Comparison of ENCODE assay signal across 1 cellular context in genomic region chr2:233082222-233082933, GRCh38.
TF ChIP-seq lines count a peak whose summit lies in the region.

No MANE protein-coding gene starts in this region.

TF ChIP-seq in GM12878, 131 proteins besides CTCF, POLR2A, EP300 and RAD21 (continued from another document and continues in another):
- TF ChIP-seq NFYA (IDR thresholded peaks at IDR 0.05; ENCODE audit: borderline replicate concordance, low read depth, low read length) (no peak), CEBPB (IDR thresholded peaks at IDR 0.05; ENCODE audit: borderline replicate concordance in 1 of 2, low read depth in 2 of 2, low read length in 2 of 2) (no peak), BCLAF1 (IDR thresholded peaks at IDR 0.05) (no peak), CREB1 (IDR thresholded peaks at IDR 0.05; ENCODE audit: low read depth) (no peak), RFX5 (IDR thresholded peaks at IDR 0.05; ENCODE audit: low read depth, low read length) (no peak), POLR2AphosphoS5 (IDR thresholded peaks at IDR 0.05; ENCODE audit: low read length) (peak; percentile 75), SMAD1 (IDR thresholded peaks at IDR 0.05; ENCODE audit: low read depth, partially characterized antibody) (peak; percentile 64), GATAD2B (conservative IDR thresholded peaks at IDR 0.05; ENCODE audit: low read depth) (peak; percentile 73; the same call in 1 of the 2 replicates), NKRF (conservative IDR thresholded peaks at IDR 0.05) (no peak), MTA3 (IDR thresholded peaks at IDR 0.05; ENCODE audit: borderline replicate concordance, low read length) (no peak), PKNOX1 (IDR thresholded peaks at IDR 0.05) (peak; percentile 56), CREM (IDR thresholded peaks at IDR 0.05; ENCODE audit: low read depth) (peak; percentile 89), ZNF24 (IDR thresholded peaks at IDR 0.05) (peak; percentile 87), SUZ12 (IDR thresholded peaks at IDR 0.05; ENCODE audit: unreplicated experiment) (no peak), JUND (IDR thresholded peaks at IDR 0.05; ENCODE audit: low read depth, low read length) (peak; percentile 91; the same call in 1 of the 2 replicates), RB1 (IDR thresholded peaks at IDR 0.05; ENCODE audit: borderline replicate concordance) (no peak), E2F8 (IDR thresholded peaks at IDR 0.05; ENCODE audit: low read depth, partially characterized antibody) (no peak), NFXL1 (IDR thresholded peaks at IDR 0.05; ENCODE audit: borderline replicate concordance) (no peak), REST (IDR thresholded peaks at IDR 0.05; ENCODE audit: low read depth, low read length) (no peak), SMAD5 (IDR thresholded peaks at IDR 0.05; ENCODE audit: low read depth) (peak; percentile 57; the same call in 1 of the 2 replicates), BHLHE40 (IDR thresholded peaks at IDR 0.05; ENCODE audit: borderline replicate concordance in 1 of 2, low read depth in 2 of 2, low read length in 1 of 2) (peak; percentile 69 to 70; a peak in 3 of 4 replicates), SUPT20H (IDR thresholded peaks at IDR 0.05; ENCODE audit: borderline replicate concordance, control insufficient read depth, low read depth, low read length) (no peak), PAX8 (IDR thresholded peaks at IDR 0.05) (no peak), MXI1 (IDR thresholded peaks at IDR 0.05; ENCODE audit: low read depth, low read length) (0 out of 2 replicates have a peak, but pooled peaks have one; percentile 40), PML (IDR thresholded peaks at IDR 0.05; ENCODE audit: low read length) (no peak), HDAC2 (IDR thresholded peaks at IDR 0.05) (no peak), ZNF592 (IDR thresholded peaks at IDR 0.05) (peak; percentile 14; the same call in 1 of the 2 replicates), ZSCAN29 (IDR thresholded peaks at IDR 0.05) (no peak), FOXK2 (IDR thresholded peaks at IDR 0.05) (no peak), ASH2L (IDR thresholded peaks at IDR 0.05; ENCODE audit: borderline replicate concordance, low read depth) (peak; percentile 88; the same call in 1 of the 2 replicates), IRF4 (IDR thresholded peaks at IDR 0.05; ENCODE audit: low read depth, low read length) (peak; percentile 84; the same call in 1 of the 2 replicates), CUX1 (IDR thresholded peaks at IDR 0.05; ENCODE audit: insufficient replicate concordance, low read depth, low read length) (peak; percentile 100)
